ENCODE assay signal across 28 cellular contexts in genomic region chrX:107763647-107764046, GRCh38. TPM values are rescaled to one million over a fixed set of nuclear protein-coding genes. Genes with fewer than 3 reads are reported as not detected.
"Had no signal": no experiment of that assay in that cellular context is flagged by ENCODE, and none has a peak within 500 bp of the region (broad histone marks: within the 10 kb centered on the region; RNA-seq: fewer than 3 reads in every experiment).

No MANE protein-coding gene starts in this region.

- H3K27ac Mint-ChIP-seq: activated B cell treated with CpG ODN at 0.5 μM for 24 hours; activated CD4-positive, alpha-beta memory T cell treated with anti-CD3 and anti-CD28 coated beads for 36 hours; activated CD4-positive, alpha-beta T cell treated with anti-CD3 and anti-CD28 coated beads, Interleukin-2, amount 10 ng/mL, durations not matched to agents 7 days and 5 days; activated naive CD4-positive, alpha-beta T cell treated with anti-CD3 and anti-CD28 coated beads, Interleukin-2, amount 10 ng/mL, durations not matched to agents 7 days and 5 days; activated naive CD8-positive, alpha-beta T cell treated with anti-CD3 and anti-CD28 coated beads for 36 hours; activated T-helper 2 cell treated with anti-CD3 and anti-CD28 coated beads, Interferon-gamma antibody, Interleukin-2, Interleukin-4, amounts not matched to agents 10 μg/mL and 5 μg/mL and 100 μg/mL, durations not matched to agents 14 hours and 24 hours and 36 hours; T-cell had no signal

- H3K27me3 Mint-ChIP-seq: activated B cell treated with CpG ODN at 0.5 μM for 24 hours; activated CD4-positive, alpha-beta memory T cell treated with anti-CD3 and anti-CD28 coated beads for 36 hours; activated CD4-positive, alpha-beta T cell treated with anti-CD3 and anti-CD28 coated beads, Interleukin-2, amount 10 ng/mL, durations not matched to agents 7 days and 5 days; activated naive CD4-positive, alpha-beta T cell treated with anti-CD3 and anti-CD28 coated beads, Interleukin-2, amount 10 ng/mL, durations not matched to agents 7 days and 5 days; activated naive CD8-positive, alpha-beta T cell treated with anti-CD3 and anti-CD28 coated beads for 36 hours had no signal

- DNase-seq: activated B cell treated with CpG ODN at 0.5 μM for 24 hours; activated CD4-positive, alpha-beta memory T cell treated with anti-CD3 and anti-CD28 coated beads for 36 hours; activated CD4-positive, alpha-beta T cell treated with anti-CD3 and anti-CD28 coated beads, Interleukin-2, amount 10 ng/mL, durations not matched to agents 7 days and 5 days; activated CD8-positive, alpha-beta memory T cell treated with anti-CD3 and anti-CD28 coated beads for 24 hours; activated gamma-delta T cell treated with Interleukin-2 at 50 U/mL for 16 hours; activated naive CD4-positive, alpha-beta T cell treated with anti-CD3 and anti-CD28 coated beads, Interleukin-2, amount 10 ng/mL, durations not matched to agents 7 days and 5 days; activated naive CD8-positive, alpha-beta T cell treated with anti-CD3 and anti-CD28 coated beads for 36 hours; activated T-cell treated with anti-CD3 and anti-CD28 coated beads, Interleukin-2, amount 50 U/mL, for 48 hours; brain microvascular endothelial cell; KBM-7; MM.1S; NCI-H1105 treated with DMSO at 0.1 percent for 48 hours; NCI-H146; NCI-H187 treated with DMSO at 0.1 percent for 48 hours; NCI-H2081 treated with DMSO at 0.1 percent for 48 hours; NCI-H446; NCI-H524; PC-3; SIG-M5; T-cell; T-helper 2 cell; T1000 had no signal

- FAIRE-seq: TTC549 had no signal

- H3K36me3 ChIP-seq: brain microvascular endothelial cell, cardiac muscle cell had no signal

- H3K27me3 ChIP-seq: brain microvascular endothelial cell, cardiac muscle cell had no signal

- H3K36me3 Mint-ChIP-seq: activated CD4-positive, alpha-beta memory T cell treated with anti-CD3 and anti-CD28 coated beads for 36 hours; activated naive CD4-positive, alpha-beta T cell treated with anti-CD3 and anti-CD28 coated beads, Interleukin-2, amount 10 ng/mL, durations not matched to agents 7 days and 5 days; activated naive CD8-positive, alpha-beta T cell treated with anti-CD3 and anti-CD28 coated beads for 36 hours had no signal

- H3K9me3 Mint-ChIP-seq: activated B cell treated with CpG ODN at 0.5 μM for 24 hours; activated CD4-positive, alpha-beta memory T cell treated with anti-CD3 and anti-CD28 coated beads for 36 hours; activated CD4-positive, alpha-beta T cell treated with anti-CD3 and anti-CD28 coated beads, Interleukin-2, amount 10 ng/mL, durations not matched to agents 7 days and 5 days; activated naive CD4-positive, alpha-beta T cell treated with anti-CD3 and anti-CD28 coated beads, Interleukin-2, amount 10 ng/mL, durations not matched to agents 7 days and 5 days; activated naive CD8-positive, alpha-beta T cell treated with anti-CD3 and anti-CD28 coated beads for 36 hours; activated T-helper 2 cell treated with anti-CD3 and anti-CD28 coated beads, Interferon-gamma antibody, Interleukin-2, Interleukin-4, amounts not matched to agents 10 μg/mL and 5 μg/mL and 100 μg/mL, durations not matched to agents 14 hours and 24 hours and 36 hours; T-cell had no signal

- ATAC-seq: PC-3, T-cell had no signal

- H3K27ac ChIP-seq: brain microvascular endothelial cell, cardiac muscle cell, SK-N-MC had no signal

- H3K4me3 Mint-ChIP-seq: activated B cell treated with CpG ODN at 0.5 μM for 24 hours; activated CD4-positive, alpha-beta memory T cell treated with anti-CD3 and anti-CD28 coated beads for 36 hours; activated CD4-positive, alpha-beta T cell treated with anti-CD3 and anti-CD28 coated beads, Interleukin-2, amount 10 ng/mL, durations not matched to agents 7 days and 5 days; activated naive CD4-positive, alpha-beta T cell treated with anti-CD3 and anti-CD28 coated beads, Interleukin-2, amount 10 ng/mL, durations not matched to agents 7 days and 5 days; activated naive CD8-positive, alpha-beta T cell treated with anti-CD3 and anti-CD28 coated beads for 36 hours; T-cell had no signal

- H3K4me3 ChIP-seq: cardiac muscle cell, SK-N-MC had no signal

- H3K4me1 Mint-ChIP-seq: activated B cell treated with CpG ODN at 0.5 μM for 24 hours; activated CD4-positive, alpha-beta T cell treated with anti-CD3 and anti-CD28 coated beads, Interleukin-2, amount 10 ng/mL, durations not matched to agents 7 days and 5 days; activated naive CD4-positive, alpha-beta T cell treated with anti-CD3 and anti-CD28 coated beads, Interleukin-2, amount 10 ng/mL, durations not matched to agents 7 days and 5 days; activated naive CD8-positive, alpha-beta T cell treated with anti-CD3 and anti-CD28 coated beads for 36 hours had no signal

RNA-seq across cellular contexts. Expression of gene NCBP2L, which starts 13.9 kb away (rescaled TPM):
- total RNA-seq: activated B cell treated with CpG ODN at 0.5 μM for 24 hours; activated CD4-positive, alpha-beta memory T cell treated with anti-CD3 and anti-CD28 coated beads for 36 hours; activated CD4-positive, alpha-beta T cell treated with anti-CD3 and anti-CD28 coated beads, Interleukin-2, amount 10 ng/mL, durations not matched to agents 7 days and 5 days; activated naive CD8-positive, alpha-beta T cell treated with anti-CD3 and anti-CD28 coated beads for 36 hours; activated T-helper 2 cell treated with anti-CD3 and anti-CD28 coated beads, Interferon-gamma antibody, Interleukin-2, Interleukin-4, amounts not matched to agents 10 μg/mL and 5 μg/mL and 100 μg/mL, durations not matched to agents 14 hours and 24 hours and 36 hours; cardiac muscle cell; chondrocyte; PC-3; RPMI7951; T-cell had no signal
